18 cellular contexts compared by ENCODE assay signal in genomic region chr1:116989851-116990250, GRCh38. TPM values are rescaled to one million over a fixed set of nuclear protein-coding genes. Genes with fewer than 3 reads are reported as not detected.
DNase-seq lines count a peak whose midpoint lies in the region; ATAC-seq and TF ChIP-seq lines count a peak whose summit lies in the region.
"Had no signal": no experiment of that assay in that cellular context is flagged by ENCODE, and none has a peak within 500 bp of the region (broad histone marks: within the 10 kb centered on the region; RNA-seq: fewer than 3 reads in every experiment).

No MANE protein-coding gene starts in this region.

- H3K4me1 ChIP-seq in heart left ventricle: peaks cover 0 to 58% (median 20%) of the 10 kb centered on the region in 12 donors
- H3K4me1 ChIP-seq: vagina had no signal

- in situ Hi-C loops in brain microvascular endothelial cell (cut with HindIII; ENCODE audit: low pct_ligation_motif_present, low sequenced_read_pairs): no loop called here

- intact Hi-C loops in heart left ventricle (cut with DNase I): loop anchor here in 3 of 10 donors (5.0 to 10.0 kb wide), 3 partner anchors 45 to 78 kb away; no protein-coding TSS in a partner anchor

- no peaks in the 10 kb centered on the region for H3K36me3 ChIP-seq in brain microvascular endothelial cell (replicated peaks)
- peaks cover 0 to 42% (median 6%) of the 10 kb centered on the region in 9 donors for H3K36me3 ChIP-seq in heart left ventricle
- H3K36me3 ChIP-seq: Peyer's patch, vagina had no signal

- H3K4me3 ChIP-seq in brain microvascular endothelial cell (ENCODE audit: low read depth, low read length) (no peak overlapping the region), heart left ventricle (no peak overlapping the region), skin epidermis (no peak overlapping the region)
- H3K4me3 ChIP-seq: lung, Peyer's patch, vagina had no signal

- H3K27ac ChIP-seq in brain microvascular endothelial cell (peak overlapping the region; percentile 96), heart left ventricle (peak overlapping the region in 10 of 12 donors; percentile 36 to 87 (median 62)), skin epidermis (peak overlapping the region in 11 of 21 experiments; percentile 6 to 72 (median 46))
- H3K27ac ChIP-seq: vagina had no signal

- 62 to 76% (median 70%) methylated on average over 5 of the region's 5 CpGs for WGBS in heart left ventricle, 4 donors

- ATAC-seq in heart left ventricle (peak in 2 of 4 donors; percentile 1 to 8), HG03045 (IDR thresholded peaks at IDR 0.05; ENCODE audit: unreplicated experiment) (no peak)

- no peak for TF ChIP-seq CTCF in brain microvascular endothelial cell (IDR thresholded peaks at IDR 0.05; ENCODE audit: low read depth, low read length, missing control alignments)
- no peak for TF ChIP-seq CTCF in heart left ventricle (IDR thresholded peaks at IDR 0.05)

- no peaks in the 10 kb centered on the region for H3K9me3 ChIP-seq in heart left ventricle
- H3K9me3 ChIP-seq: Peyer's patch, vagina had no signal

- TF ChIP-seq POLR2A in heart left ventricle (IDR thresholded peaks at IDR 0.05): no peak

- H3K27me3 ChIP-seq in brain microvascular endothelial cell (replicated peaks) (no peaks in the 10 kb centered on the region), heart left ventricle (no peaks in the 10 kb centered on the region)
- H3K27me3 ChIP-seq: Peyer's patch, vagina had no signal

- DNase-seq in NCI-H446 treated with DMSO at 0.1 percent for 48 hours (lab: John Stamatoyannopoulos, UW): peak; percentile 28
- no peak for DNase-seq in brain microvascular endothelial cell
- DNase-seq in heart left ventricle: no peak
- no peak for DNase-seq in SKM-1 (lab: John Stamatoyannopoulos, UW; ENCODE audit: unreplicated experiment)
- DNase-seq in iPS-NIHi7 (ENCODE audit: extremely low spot score): no peak
- DNase-seq: activated naive CD4-positive, alpha-beta T cell treated with anti-CD3 and anti-CD28 coated beads for 36 hours; immature natural killer cell; naive B cell; NCI-H1417 treated with DMSO at 0.1 percent for 48 hours; NCI-H748 treated with DMSO at 0.1 percent for 48 hours; Peyer's patch; stimulated activated CD4-positive, alpha-beta T cell treated with anti-CD3 and anti-CD28 coated beads, Interleukin-4, amount 100 ng/mL, for 24 hours; SW 1271 had no signal

RNA-seq across cellular contexts. Expression of gene CD101, which starts 11.7 kb away (rescaled TPM):
- 1 to 10 TPM in 5 of 9 donors, under 1 TPM in 4; 0.54 to 2.5 (median 1.0) TPM for total RNA-seq in heart left ventricle
- under 1 TPM; 0.38 to 0.72 TPM for polyA plus RNA-seq in heart left ventricle
- total RNA-seq: B cell had no signal

Comparison
In these comparisons a context has a peak if more than half of its experiments do, and no peak if none do; other contexts are left out.
1. H3K27ac ChIP-seq: peak in every context shown above with its lines; median percentile 96 in brain microvascular endothelial cell; 62 in heart left ventricle; 46 in skin epidermis.